ENCODE assay signal across 30 cellular contexts in genomic region chr20:54362283-54362682, GRCh38.
"Had no signal": no experiment of that assay in that cellular context is flagged by ENCODE, and none has a peak within 500 bp of the region (broad histone marks: within the 10 kb centered on the region; RNA-seq: fewer than 3 reads in every experiment).

No MANE protein-coding gene starts in this region.

- H3K36me3 ChIP-seq: breast epithelium, SJCRH30 had no signal

- H3K4me1 Mint-ChIP-seq: activated B cell treated with CpG ODN at 0.5 μM for 24 hours; activated CD4-positive, alpha-beta memory T cell treated with anti-CD3 and anti-CD28 coated beads, Interleukin-2, amount 10 ng/mL, durations not matched to agents 7 days and 5 days had no signal

- H3K4me3 Mint-ChIP-seq: activated B cell treated with CpG ODN at 0.5 μM for 24 hours; activated CD4-positive, alpha-beta memory T cell treated with anti-CD3 and anti-CD28 coated beads, Interleukin-2, amount 10 ng/mL, durations not matched to agents 7 days and 5 days; activated T-cell treated with anti-CD3 and anti-CD28 coated beads, Interleukin-2, amount 50 U/mL, for 72 hours; T-helper 1 cell treated with Interleukin-12 subunit alpha and Interleukin-12 subunit beta and Interleukin-4 antibody, amounts not matched to agents 30 μg/mL and 1 μg/mL, for 36 hours had no signal

- H3K27me3 ChIP-seq: breast epithelium had no signal

- H3K9me3 ChIP-seq: breast epithelium, SJCRH30 had no signal

- ATAC-seq: activated T-cell treated with anti-CD3 and anti-CD28 coated beads, Interleukin-2, amount 50 U/mL, for 72 hours; Panc1; SK-N-SH treated with all-trans-retinoic acid at 6 μM for 48 hours had no signal

- H3K9me3 Mint-ChIP-seq: activated CD4-positive, alpha-beta memory T cell treated with anti-CD3 and anti-CD28 coated beads, Interleukin-2, amount 10 ng/mL, durations not matched to agents 7 days and 5 days; activated T-cell treated with anti-CD3 and anti-CD28 coated beads, Interleukin-2, amount 50 U/mL, for 72 hours; activated T-helper 2 cell treated with anti-CD3 and anti-CD28 coated beads, Interferon-gamma antibody, Interleukin-2, Interleukin-4, amounts not matched to agents 10 μg/mL and 5 μg/mL and 100 μg/mL, durations not matched to agents 14 hours and 24 hours and 36 hours; T-helper 1 cell treated with Interleukin-12 subunit alpha and Interleukin-12 subunit beta and Interleukin-4 antibody, amounts not matched to agents 30 μg/mL and 1 μg/mL, for 36 hours had no signal

- H3K27ac Mint-ChIP-seq: activated B cell treated with CpG ODN at 0.5 μM for 24 hours; activated CD4-positive, alpha-beta memory T cell treated with anti-CD3 and anti-CD28 coated beads, Interleukin-2, amount 10 ng/mL, durations not matched to agents 7 days and 5 days; activated T-cell treated with anti-CD3 and anti-CD28 coated beads, Interleukin-2, amount 50 U/mL, for 72 hours; activated T-helper 2 cell treated with anti-CD3 and anti-CD28 coated beads, Interferon-gamma antibody, Interleukin-2, Interleukin-4, amounts not matched to agents 10 μg/mL and 5 μg/mL and 100 μg/mL, durations not matched to agents 14 hours and 24 hours and 36 hours; T-helper 1 cell treated with Interleukin-12 subunit alpha and Interleukin-12 subunit beta and Interleukin-4 antibody, amounts not matched to agents 30 μg/mL and 1 μg/mL, for 36 hours had no signal

- DNase-seq: activated B cell treated with CpG ODN at 0.5 μM for 24 hours; activated CD4-positive, alpha-beta memory T cell treated with anti-CD3 and anti-CD28 coated beads, Interleukin-2, amount 10 ng/mL, durations not matched to agents 7 days and 5 days; activated CD4-positive, alpha-beta T cell treated with anti-CD3 and anti-CD28 coated beads for 1 hour; activated CD4-positive, alpha-beta T cell treated with anti-CD3 and anti-CD28 coated beads, Interleukin-2, amount 50 U/mL, for 1 hour; activated naive CD4-positive, alpha-beta T cell treated with anti-CD3 and anti-CD28 coated beads, Interleukin-2, amount 50 U/mL, for 16 hours; activated T-cell treated with anti-CD3 and anti-CD28 coated beads for 4 hours; activated T-cell treated with anti-CD3 and anti-CD28 coated beads, Interleukin-2, amount 50 U/mL, for 72 hours; aorta; caudate nucleus; Kasumi-1; KBM-7; NCI-H1048; NCI-H1417; NCI-H1694; NCI-H2029; NCI-H2107; NCI-H2171 treated with DMSO at 0.1 percent for 48 hours; NCI-H226; NCI-H82; NK-92 treated with Interleukin-12 subunit alpha and Interleukin-12 subunit beta, amount 100 ng/mL, for 24 hours; OCI-M1; Right ventricle myocardium superior; SJCRH30; SW 1271 had no signal

- H3K4me3 ChIP-seq: breast epithelium, SJCRH30 had no signal

- H3K27me3 Mint-ChIP-seq: activated B cell treated with CpG ODN at 0.5 μM for 24 hours; activated CD4-positive, alpha-beta memory T cell treated with anti-CD3 and anti-CD28 coated beads, Interleukin-2, amount 10 ng/mL, durations not matched to agents 7 days and 5 days had no signal

- H3K4me1 ChIP-seq: breast epithelium, SJCRH30 had no signal

- H3K27ac ChIP-seq: breast epithelium, RWPE1, SJCRH30 had no signal
